ENCODE assay signal across 8 cellular contexts in the genomic region with DNA sequence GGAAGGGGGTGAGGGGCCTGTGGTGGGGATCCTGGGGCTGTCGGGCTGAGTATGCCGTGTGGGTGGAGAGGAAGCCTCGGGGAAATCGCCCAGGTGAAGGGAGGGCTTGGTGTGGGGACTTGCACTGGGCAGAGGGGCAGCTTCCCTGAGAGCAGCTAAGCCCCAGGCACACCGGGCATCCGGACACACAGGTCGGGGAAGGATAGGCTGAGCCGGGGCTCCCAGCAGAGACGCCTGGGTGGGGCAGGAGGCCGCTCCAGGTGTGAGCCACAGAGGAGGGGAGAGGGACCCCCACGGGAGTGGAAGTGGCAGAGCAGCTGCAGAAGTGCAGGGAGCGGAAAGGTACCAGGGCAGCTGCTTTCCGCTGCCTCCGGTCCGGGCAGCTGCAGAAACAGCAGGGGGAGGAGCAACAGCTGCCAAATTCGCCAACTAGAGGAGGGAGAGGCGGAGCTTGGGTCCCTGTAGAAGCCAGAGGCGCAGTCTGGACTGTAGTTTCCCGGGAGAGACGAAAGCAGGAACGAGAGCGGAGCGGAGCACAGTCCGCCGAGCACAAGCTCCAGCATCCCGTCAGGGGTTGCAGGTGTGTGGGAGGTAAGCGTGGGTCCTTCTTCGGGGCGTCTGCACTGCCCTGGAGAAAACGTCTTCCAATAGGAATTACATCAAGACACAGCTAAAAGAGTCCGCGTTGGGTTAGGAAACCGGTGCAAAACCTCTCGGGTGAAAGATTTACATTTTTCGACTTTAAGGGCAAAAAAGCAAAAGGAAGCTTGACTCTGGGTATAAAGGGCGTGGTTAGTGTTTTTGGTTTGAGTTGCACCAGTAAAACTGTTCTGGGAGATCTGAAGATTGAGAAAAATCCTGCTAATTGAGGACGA. TPM values are rescaled to one million over a fixed set of nuclear protein-coding genes. Genes with fewer than 3 reads are reported as not detected.
DNase-seq lines count a peak whose midpoint lies in the region.

Gene SERPINI1, plus strand, starts transcription at position 489 of the 875 bp plus-strand sequence. CDS start 53,408 bp downstream, outside the sequence.

- peak within 1 kb of the TSS; percentile 83 for H3K4me3 ChIP-seq in neuron (ENCODE audit: low read length)

- no peaks in the 10 kb centered on the region for H3K27me3 ChIP-seq in neuron (ENCODE audit: insufficient read depth, low read length)

- H3K9me3 ChIP-seq in neuron (ENCODE audit: low read length) = no peaks in the 10 kb centered on the region

- H3K4me1 ChIP-seq in neuron (ENCODE audit: insufficient read depth, low read length) = peaks cover 21% of the 10 kb centered on the region

- no peaks in the 10 kb centered on the region for H3K36me3 ChIP-seq in neuron (ENCODE audit: insufficient read depth, low read length)

- peak; percentile 96 for DNase-seq in ELF-1 (ENCODE audit: low read depth, low spot score)
- peak; percentile 75 for DNase-seq in GOT3 (lab: John Stamatoyannopoulos, UW)
- peak; percentile 94 to 97 for DNase-seq in Kasumi-1 (lab: John Stamatoyannopoulos, UW)
- DNase-seq in RPMI7951 (ENCODE audit: low read depth) = peak; percentile 92
- peak; percentile 43 for DNase-seq in activated gamma-delta T cell (lab: John Stamatoyannopoulos, UW)
- peak; percentile 87 for DNase-seq in foreskin melanocyte
- peak; percentile 85 for DNase-seq in stromal cell of bone marrow (ENCODE audit: low read depth)

- H2AFZ ChIP-seq in neuron (ENCODE audit: low read depth, low read length) = peak within 1 kb of the TSS; percentile 94

RNA-seq across cellular contexts. Expression of gene SERPINI1, which starts in this region (rescaled TPM):
- 1.9 TPM in 2 replicates for total RNA-seq in RPMI7951 (2014; rRNA removed; shearing (Covaris generic))

Comparison
In these comparisons a context has a peak if more than half of its experiments do, and no peak if none do; other contexts are left out.
1. Peak in every context shown above with its lines: DNase-seq and H3K4me3 ChIP-seq.
2. DNase-seq: peak in every context shown above with its lines; median percentile 96 in ELF-1; 96 in Kasumi-1; 92 in RPMI7951; 87 in foreskin melanocyte; 85 in stromal cell of bone marrow; 75 in GOT3; 43 in activated gamma-delta T cell.